10 cellular contexts compared by ENCODE assay signal in the genomic region with DNA sequence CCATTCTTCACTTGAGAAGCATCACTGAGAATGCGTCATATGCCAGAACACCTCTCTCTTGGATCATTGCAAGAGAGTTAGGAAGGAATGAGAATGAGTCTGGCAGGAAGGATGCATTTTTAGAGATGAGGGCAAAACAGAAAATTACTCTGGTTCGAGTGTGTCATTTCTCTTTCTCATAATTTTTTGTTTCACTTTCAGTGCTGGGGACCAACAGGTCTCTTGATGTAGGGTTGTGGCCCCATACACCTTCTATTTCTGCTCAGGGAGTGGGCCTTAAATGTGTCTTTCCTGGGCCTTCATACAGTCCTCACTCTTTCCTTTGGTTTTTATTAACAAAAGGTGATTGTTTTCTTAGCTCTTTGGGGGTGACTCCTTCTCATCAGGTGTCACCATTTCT.
DNase-seq lines count a peak whose midpoint lies in the region; ATAC-seq, FAIRE-seq and TF ChIP-seq lines count a peak whose summit lies in the region.
"Had no signal": no experiment of that assay in that cellular context is flagged by ENCODE, and none has a peak within 500 bp of the region (broad histone marks: within the 10 kb centered on the region; RNA-seq: fewer than 3 reads in every experiment).

No MANE protein-coding gene starts in this region.

- no peak for DNase-seq in GM12878 (ENCODE audit: low read depth, low spot score)
- DNase-seq in type B pancreatic cell (ENCODE audit: extremely low spot score, unreplicated experiment), result no peak
- no peak for DNase-seq in NCI-H345 treated with DMSO at 0.1 percent for 48 hours (lab: John Stamatoyannopoulos, UW; ENCODE audit: unreplicated experiment)
- DNase-seq in NCI-H1436 (lab: John Stamatoyannopoulos, UW), result no peak
- no peak for DNase-seq in GF-D8 (lab: John Stamatoyannopoulos, UW)
- DNase-seq: colonic mucosa, pancreas had no signal

- peaks cover 4% of the 10 kb centered on the region for H3K36me3 Mint-ChIP-seq in type B pancreatic cell

- in situ Hi-C loops in GM12878 (cut with MboI), result no loop called here

- no peak overlapping the region for H3K4me3 ChIP-seq in GM12878
- H3K4me3 ChIP-seq: colonic mucosa, pancreas had no signal

- H3K36me3 ChIP-seq in GM12878 (ENCODE audit: control insufficient read depth in 2 of 2, insufficient read depth in 2 of 2, low read length in 1 of 2), result peaks cover 0 to 2% of the 10 kb centered on the region in 2 experiments; a peak in 2 of 4 replicates
- H3K36me3 ChIP-seq: colonic mucosa, pancreas had no signal

- no peaks in the 10 kb centered on the region for H4K20me1 ChIP-seq in GM12878 (ENCODE audit: control insufficient read depth, insufficient read depth)

- peaks cover 1% of the 10 kb centered on the region; the same call in 2 of the 3 replicates for H3K9me3 ChIP-seq in GM12878 (replicated peaks; ENCODE audit: control insufficient read depth, insufficient read depth, low read length)
- H3K9me3 ChIP-seq: colonic mucosa, pancreas had no signal

- no peak for TF ChIP-seq RAD21 in GM12878 (IDR thresholded peaks at IDR 0.05; ENCODE audit: insufficient read depth, low read depth, low read length)

- H3K27me3 Mint-ChIP-seq in type B pancreatic cell, result no peaks in the 10 kb centered on the region

- FAIRE-seq in GM12878 (lab: Jason Lieb, UNC), result peak; percentile 95
- FAIRE-seq: pancreas had no signal

- WGBS in GM12878 (ENCODE audit: insufficient coverage, insufficient replicate concordance, low lambda C conversion rate, missing lambda C conversion rate), result 0% methylated on average over 2 of the region's 2 CpGs

- H3K9me3 Mint-ChIP-seq in type B pancreatic cell, result peaks cover 4% of the 10 kb centered on the region

- no peak overlapping the region for H3K27ac Mint-ChIP-seq in type B pancreatic cell

- H3K4me2 ChIP-seq in GM12878 (ENCODE audit: control insufficient read depth, insufficient read depth), result peak overlapping the region; percentile 90

- peaks cover 9% of the 10 kb centered on the region for H3K4me1 Mint-ChIP-seq in type B pancreatic cell (ENCODE audit: unreplicated experiment)

- CTCF ChIA-PET in GM12878 (lab: Yijun Ruan, JAX), result interaction anchor here (3.7 kb wide), 1 partner anchor 10 kb away, joined by 14 read pairs; no protein-coding TSS in a partner anchor

- POLR2A ChIA-PET in GM12878 (lab: Charles Lee), result interaction anchor here (0.6 to 1.3 kb wide), 6 partner anchors 9 to 251 kb away, joined by 3 to 5 read pairs (median 3); no protein-coding TSS in a partner anchor

- TF ChIP-seq EP300 in GM12878 (IDR thresholded peaks at IDR 0.05; ENCODE audit: borderline replicate concordance in 1 of 2, control insufficient read depth in 1 of 2, low read depth in 2 of 2, low read length in 2 of 2), result no peak

- no peak overlapping the region for H3K9ac ChIP-seq in GM12878 (ENCODE audit: control insufficient read depth, insufficient read depth, low read length)

- TF ChIP-seq POLR2A in GM12878 (IDR thresholded peaks at IDR 0.05; ENCODE audit: low read depth, low read length), result no peak

- H3K79me2 ChIP-seq in GM12878 (ENCODE audit: control insufficient read depth, insufficient read depth, low read length), result no peaks in the 10 kb centered on the region; the same call in 1 of the 2 replicates

- TF ChIP-seq CTCF in GM12878 (IDR thresholded peaks at IDR 0.05 in 2 of 3, conservative IDR thresholded peaks at IDR 0.05 in 1 of 3; ENCODE audit: control insufficient read depth in 2 of 3, extremely low read depth in 1 of 3, insufficient read depth in 1 of 3, low read depth in 3 of 3, low read length in 3 of 3) (no peak), type B pancreatic cell (conservative IDR thresholded peaks at IDR 0.05) (no peak)

- H3K4me1 ChIP-seq in GM12878 (ENCODE audit: control insufficient read depth, insufficient read depth, low read length), result peaks cover 19% of the 10 kb centered on the region
- H3K4me1 ChIP-seq: colonic mucosa had no signal

- H3K27me3 ChIP-seq in GM12878 (replicated peaks in 1 of 2; ENCODE audit: control insufficient read depth in 2 of 2, insufficient read depth in 2 of 2, low read length in 1 of 2), result no peaks in the 10 kb centered on the region
- H3K27me3 ChIP-seq: colonic mucosa, pancreas had no signal

- peak; percentile 73 for ATAC-seq in GM18508 (IDR thresholded peaks at IDR 0.05; ENCODE audit: insufficient read depth, unreplicated experiment)
- ATAC-seq in GM19467 (IDR thresholded peaks at IDR 0.05; ENCODE audit: unreplicated experiment), result peak; percentile 77
- peak; percentile 87 for ATAC-seq in HG03108 (IDR thresholded peaks at IDR 0.05; ENCODE audit: unreplicated experiment)
- peak; percentile 95 for ATAC-seq in GM12878
- ATAC-seq: pancreas had no signal

- no peak overlapping the region for H3K4me3 Mint-ChIP-seq in type B pancreatic cell

- H3K27ac ChIP-seq in GM12878 (ENCODE audit: control insufficient read depth, insufficient read depth), result peak overlapping the region; percentile 60
- H3K27ac ChIP-seq: colonic mucosa, pancreas had no signal

- SMC1A ChIA-PET in GM12878 (lab: Charles Lee; ENCODE audit: uncharacterized antibody, unreplicated experiment), result interaction anchor here (0.6 to 20.0 kb wide), 9 partner anchors 10 to 867 kb away, joined by 3 to 271 read pairs (median 4); no protein-coding TSS in a partner anchor

- RAD21 ChIA-PET in GM12878 (lab: Charles Lee; ENCODE audit: unreplicated experiment), result interaction anchor here (0.8 to 2.3 kb wide), 6 partner anchors 10 to 82 kb away, joined by 3 to 13 read pairs (median 3); no protein-coding TSS in a partner anchor

- intact Hi-C loops in GM12878 (cut with micrococcal nuclease; ENCODE audit: unreplicated experiment), result no loop called here

- no TSS peak for BruUV-seq in GM12878 (replicated peaks; lab: Mats Ljungman, UMichigan)

- peak overlapping the region; percentile 54 for H2AFZ ChIP-seq in GM12878 (ENCODE audit: control insufficient read depth, low read depth, low read length)

TF ChIP-seq in GM12878, 131 proteins besides CTCF, POLR2A, EP300 and RAD21:
- TF ChIP-seq LARP7 (IDR thresholded peaks at IDR 0.05), result no peak
- TF ChIP-seq RB1 (IDR thresholded peaks at IDR 0.05; ENCODE audit: borderline replicate concordance), result no peak
- TF ChIP-seq RUNX3 (IDR thresholded peaks at IDR 0.05; ENCODE audit: low read length), result peak; percentile 25; the same call in 1 of the 2 replicates
- 0 out of 2 replicates have a peak, but pooled peaks have one; percentile 30 for TF ChIP-seq ASH2L (IDR thresholded peaks at IDR 0.05; ENCODE audit: borderline replicate concordance, low read depth)
- peak; percentile 26; the same call in 1 of the 2 replicates for TF ChIP-seq SMC3 (IDR thresholded peaks at IDR 0.05; ENCODE audit: borderline replicate concordance, low read length)
- TF ChIP-seq TCF7 (IDR thresholded peaks at IDR 0.05; ENCODE audit: borderline replicate concordance), result no peak
- peak in 1 of 2 experiments; percentile 23; a peak in 1 of 4 replicates for TF ChIP-seq IKZF2 (IDR thresholded peaks at IDR 0.05)
- TF ChIP-seq CBX5 (IDR thresholded peaks at IDR 0.05; ENCODE audit: low read depth), result 0 out of 2 replicates have a peak, but pooled peaks have one; percentile 48
- TF ChIP-seq, protein P1, sequence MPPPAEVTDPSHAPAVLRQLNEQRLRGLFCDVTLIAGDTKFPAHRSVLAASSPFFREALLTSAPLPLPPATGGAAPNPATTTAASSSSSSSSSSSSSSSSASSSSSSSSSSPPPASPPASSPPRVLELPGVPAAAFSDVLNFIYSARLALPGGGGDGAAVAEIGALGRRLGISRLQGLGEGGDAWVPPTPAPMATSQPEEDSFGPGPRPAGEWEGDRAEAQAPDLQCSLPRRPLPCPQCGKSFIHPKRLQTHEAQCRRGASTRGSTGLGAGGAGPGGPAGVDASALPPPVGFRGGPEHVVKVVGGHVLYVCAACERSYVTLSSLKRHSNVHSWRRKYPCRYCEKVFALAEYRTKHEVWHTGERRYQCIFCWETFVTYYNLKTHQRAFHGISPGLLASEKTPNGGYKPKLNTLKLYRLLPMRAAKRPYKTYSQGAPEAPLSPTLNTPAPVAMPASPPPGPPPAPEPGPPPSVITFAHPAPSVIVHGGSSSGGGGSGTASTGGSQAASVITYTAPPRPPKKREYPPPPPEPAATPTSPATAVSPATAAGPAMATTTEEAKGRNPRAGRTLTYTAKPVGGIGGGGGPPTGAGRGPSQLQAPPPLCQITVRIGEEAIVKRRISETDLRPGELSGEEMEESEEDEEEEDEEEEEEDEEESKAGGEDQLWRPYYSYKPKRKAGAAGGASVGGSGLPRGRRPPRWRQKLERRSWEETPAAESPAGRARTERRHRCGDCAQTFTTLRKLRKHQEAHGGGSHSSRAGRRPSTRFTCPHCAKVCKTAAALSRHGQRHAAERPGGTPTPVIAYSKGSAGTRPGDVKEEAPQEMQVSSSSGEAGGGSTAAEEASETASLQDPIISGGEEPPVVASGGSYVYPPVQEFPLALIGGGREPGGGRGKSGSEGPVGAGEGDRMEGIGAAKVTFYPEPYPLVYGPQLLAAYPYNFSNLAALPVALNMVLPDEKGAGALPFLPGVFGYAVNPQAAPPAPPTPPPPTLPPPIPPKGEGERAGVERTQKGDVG (CRISPR knock-in tag; IDR thresholded peaks at IDR 0.05), result no peak
- TF ChIP-seq KDM1A (IDR thresholded peaks at IDR 0.05; ENCODE audit: borderline replicate concordance), result no peak
